ENCODE assay signal across 9 cellular contexts in the genomic region with DNA sequence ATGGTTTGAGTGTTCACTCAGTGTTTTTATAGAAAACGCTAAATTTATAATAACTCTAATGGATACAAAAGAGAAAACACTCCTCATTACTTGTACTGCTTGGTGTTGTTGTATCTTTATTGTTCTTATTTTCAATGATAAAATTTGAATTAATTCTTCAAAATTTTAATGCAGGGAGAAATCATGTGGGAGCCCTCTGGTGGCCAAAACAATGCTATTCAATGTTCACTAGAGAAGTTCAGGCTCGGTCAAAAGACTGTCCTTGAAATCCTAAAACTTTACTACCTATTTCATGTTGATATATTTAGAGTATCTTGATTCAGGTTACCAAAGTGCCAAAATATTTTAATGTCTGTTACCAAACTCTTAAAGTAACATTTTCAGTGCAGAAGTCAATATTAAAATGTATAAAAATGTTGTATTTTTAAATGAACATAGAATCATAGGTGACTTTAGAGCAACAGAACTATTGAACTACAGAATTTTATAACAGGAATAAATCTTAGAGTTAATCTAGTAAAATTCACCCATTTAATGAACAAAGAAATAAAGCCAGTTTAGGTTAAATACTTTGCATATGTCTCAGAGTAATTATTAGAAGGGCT.
A peak's percentile ranks its signal among the peaks of the same experiment; 100 is the strongest.
DNase-seq lines count a peak whose midpoint lies in the region; ATAC-seq and TF ChIP-seq lines count a peak whose summit lies in the region.
"Had no signal": no experiment of that assay in that cellular context is flagged by ENCODE, and none has a peak within 500 bp of the region (broad histone marks: within the 10 kb centered on the region; RNA-seq: fewer than 3 reads in every experiment).

No MANE protein-coding gene starts in this region.

- H3K36me3 ChIP-seq in GM23338 (ENCODE audit: insufficient read depth), result no peaks in the 10 kb centered on the region

- ATAC-seq in GM23338 (no peak), WTC11 (no peak), left lobe of liver (peak; percentile 46), GM18909 (IDR thresholded peaks at IDR 0.05; ENCODE audit: poor library complexity, unreplicated experiment) (no peak), GM21717 (IDR thresholded peaks at IDR 0.05; ENCODE audit: unreplicated experiment) (no peak)

- DNase-seq in GM23338 (ENCODE audit: low spot score) (peak; percentile 49), WTC11 (ENCODE audit: low spot score) (no peak), left lobe of liver (ENCODE audit: low spot score) (no peak)
- DNase-seq in activated T-helper 1 cell treated with anti-CD3 and anti-CD28 coated beads, Interleukin-12 subunit alpha, Interleukin-12 subunit beta, Interleukin-2, Interleukin-4 antibody, amounts not matched to agents 30 ng/mL and 10 ng/mL and 1 ng/mL, durations not matched to agents 14 hours and 24 hours and 36 hours (ENCODE audit: low spot score), result no peak
- no peak for DNase-seq in activated CD8-positive, alpha-beta memory T cell treated with anti-CD3 and anti-CD28 coated beads, Interleukin-2, amount 50 U/mL, for 4 hours

- H3K36me3 Mint-ChIP-seq in GM23338 (ENCODE audit: low read depth) (no peaks in the 10 kb centered on the region), WTC11 (no peaks in the 10 kb centered on the region)
- no peaks in the 10 kb centered on the region for H3K36me3 Mint-ChIP-seq in activated T-helper 1 cell treated with anti-CD3 and anti-CD28 coated beads, Interleukin-12 subunit alpha, Interleukin-12 subunit beta, Interleukin-2, Interleukin-4 antibody, amounts not matched to agents 30 ng/mL and 10 ng/mL and 1 ng/mL, durations not matched to agents 14 hours and 24 hours and 36 hours (ENCODE audit: low read depth)

- no peak overlapping the region for H2AFZ ChIP-seq in GM23338

- no peaks in the 10 kb centered on the region for H3K79me2 ChIP-seq in GM23338 (replicated peaks; ENCODE audit: insufficient read depth)

- H3K27ac Mint-ChIP-seq in GM23338, result no peak overlapping the region
- no peak overlapping the region for H3K27ac Mint-ChIP-seq in WTC11
- H3K27ac Mint-ChIP-seq in activated T-helper 1 cell treated with anti-CD3 and anti-CD28 coated beads, Interleukin-12 subunit alpha, Interleukin-12 subunit beta, Interleukin-2, Interleukin-4 antibody, amounts not matched to agents 30 ng/mL and 10 ng/mL and 1 ng/mL, durations not matched to agents 14 hours and 24 hours and 36 hours, result no peak overlapping the region

- H4K20me1 ChIP-seq in GM23338 (replicated peaks; ENCODE audit: insufficient read depth), result no peaks in the 10 kb centered on the region

- no peaks in the 10 kb centered on the region for H3K27me3 Mint-ChIP-seq in GM23338 (ENCODE audit: insufficient read depth, low read depth, poor library complexity)
- no peaks in the 10 kb centered on the region for H3K27me3 Mint-ChIP-seq in WTC11 (ENCODE audit: low read depth)
- no peaks in the 10 kb centered on the region for H3K27me3 Mint-ChIP-seq in activated T-helper 1 cell treated with anti-CD3 and anti-CD28 coated beads, Interleukin-12 subunit alpha, Interleukin-12 subunit beta, Interleukin-2, Interleukin-4 antibody, amounts not matched to agents 30 ng/mL and 10 ng/mL and 1 ng/mL, durations not matched to agents 14 hours and 24 hours and 36 hours (ENCODE audit: insufficient read depth)

- H3K9me3 Mint-ChIP-seq in GM23338 (no peaks in the 10 kb centered on the region), WTC11 (no peaks in the 10 kb centered on the region)
- no peaks in the 10 kb centered on the region for H3K9me3 Mint-ChIP-seq in activated T-helper 1 cell treated with anti-CD3 and anti-CD28 coated beads, Interleukin-12 subunit alpha, Interleukin-12 subunit beta, Interleukin-2, Interleukin-4 antibody, amounts not matched to agents 30 ng/mL and 10 ng/mL and 1 ng/mL, durations not matched to agents 14 hours and 24 hours and 36 hours

- no peak overlapping the region for H3K27ac ChIP-seq in C4-2B
- H3K27ac ChIP-seq in GM23338 (ENCODE audit: low read depth), result no peak overlapping the region
- H3K27ac ChIP-seq: skin epidermis had no signal

- H3K27me3 ChIP-seq in GM23338 (ENCODE audit: insufficient read depth), result no peaks in the 10 kb centered on the region

- TF ChIP-seq CTCF in C4-2B (conservative IDR thresholded peaks at IDR 0.05) (peak; percentile 83), GM23338 (conservative IDR thresholded peaks at IDR 0.05; ENCODE audit: low read depth in 2 of 2) (peak; percentile 56 to 91), WTC11 (IDR thresholded peaks at IDR 0.05) (peak; percentile 40)

- intact Hi-C loops in activated T-helper 1 cell treated with anti-CD3 and anti-CD28 coated beads, Interleukin-12 subunit alpha, Interleukin-12 subunit beta, Interleukin-2, Interleukin-4 antibody, amounts not matched to agents 30 ng/mL and 10 ng/mL and 1 ng/mL, durations not matched to agents 14 hours and 24 hours and 36 hours (cut with micrococcal nuclease), result no loop called here

- no peak overlapping the region for H3K4me2 ChIP-seq in GM23338

- H3K4me1 Mint-ChIP-seq in GM23338 (peaks cover 3% of the 10 kb centered on the region; the same call in 1 of the 3 replicates), WTC11 (peaks cover 5% of the 10 kb centered on the region)
- H3K4me1 Mint-ChIP-seq in activated T-helper 1 cell treated with anti-CD3 and anti-CD28 coated beads, Interleukin-12 subunit alpha, Interleukin-12 subunit beta, Interleukin-2, Interleukin-4 antibody, amounts not matched to agents 30 ng/mL and 10 ng/mL and 1 ng/mL, durations not matched to agents 14 hours and 24 hours and 36 hours (ENCODE audit: low read depth), result no peaks in the 10 kb centered on the region

- no peak overlapping the region for H3K4me3 Mint-ChIP-seq in GM23338
- no peak overlapping the region for H3K4me3 Mint-ChIP-seq in WTC11
- no peak overlapping the region for H3K4me3 Mint-ChIP-seq in activated T-helper 1 cell treated with anti-CD3 and anti-CD28 coated beads, Interleukin-12 subunit alpha, Interleukin-12 subunit beta, Interleukin-2, Interleukin-4 antibody, amounts not matched to agents 30 ng/mL and 10 ng/mL and 1 ng/mL, durations not matched to agents 14 hours and 24 hours and 36 hours

- no peak overlapping the region for H3K4me3 ChIP-seq in GM23338
- H3K4me3 ChIP-seq: skin epidermis had no signal

- POLR2A ChIA-PET in WTC11 (lab: Charles Lee), result no interaction called here

- H3K4me1 ChIP-seq in GM23338 (ENCODE audit: insufficient read depth), result no peaks in the 10 kb centered on the region; the same call in 1 of the 2 replicates

- H3F3A ChIP-seq in GM23338 (replicated peaks; ENCODE audit: low read depth), result no peaks in the 10 kb centered on the region

- H3K9me2 ChIP-seq in GM23338 (ENCODE audit: insufficient read depth), result no peaks in the 10 kb centered on the region

- CTCF ChIA-PET in WTC11 (lab: Charles Lee), result interaction anchor here (1.4 kb wide), 1 partner anchor 246 kb away, joined by 6 read pairs; no protein-coding TSS in a partner anchor

TF ChIP-seq in GM23338, 12 proteins besides CTCF, POLR2A, EP300 and RAD21 (continues in another document):
- TF ChIP-seq EZH2phosphoT487 (IDR thresholded peaks at IDR 0.05; ENCODE audit: unreplicated experiment) (no peak), CREB1 (CRISPR knock-in tag; IDR thresholded peaks at IDR 0.05; ENCODE audit: low read depth) (no peak), ZNF331 (CRISPR knock-in tag; IDR thresholded peaks at IDR 0.05; ENCODE audit: low read depth) (no peak), ZNF114 (CRISPR knock-in tag; IDR thresholded peaks at IDR 0.05) (no peak), EZH2 (IDR thresholded peaks at IDR 0.05; ENCODE audit: low read depth, unreplicated experiment) (no peak), NANOG (IDR thresholded peaks at IDR 0.05; ENCODE audit: borderline replicate concordance) (no peak), POLR2AphosphoS5 (IDR thresholded peaks at IDR 0.05; ENCODE audit: low read depth) (no peak), STAT1 (IDR thresholded peaks at IDR 0.05; ENCODE audit: unreplicated experiment) (no peak)

TF ChIP-seq in WTC11, 78 proteins besides CTCF, POLR2A, EP300 and RAD21 (continues in another document):
- TF ChIP-seq, protein P1, sequence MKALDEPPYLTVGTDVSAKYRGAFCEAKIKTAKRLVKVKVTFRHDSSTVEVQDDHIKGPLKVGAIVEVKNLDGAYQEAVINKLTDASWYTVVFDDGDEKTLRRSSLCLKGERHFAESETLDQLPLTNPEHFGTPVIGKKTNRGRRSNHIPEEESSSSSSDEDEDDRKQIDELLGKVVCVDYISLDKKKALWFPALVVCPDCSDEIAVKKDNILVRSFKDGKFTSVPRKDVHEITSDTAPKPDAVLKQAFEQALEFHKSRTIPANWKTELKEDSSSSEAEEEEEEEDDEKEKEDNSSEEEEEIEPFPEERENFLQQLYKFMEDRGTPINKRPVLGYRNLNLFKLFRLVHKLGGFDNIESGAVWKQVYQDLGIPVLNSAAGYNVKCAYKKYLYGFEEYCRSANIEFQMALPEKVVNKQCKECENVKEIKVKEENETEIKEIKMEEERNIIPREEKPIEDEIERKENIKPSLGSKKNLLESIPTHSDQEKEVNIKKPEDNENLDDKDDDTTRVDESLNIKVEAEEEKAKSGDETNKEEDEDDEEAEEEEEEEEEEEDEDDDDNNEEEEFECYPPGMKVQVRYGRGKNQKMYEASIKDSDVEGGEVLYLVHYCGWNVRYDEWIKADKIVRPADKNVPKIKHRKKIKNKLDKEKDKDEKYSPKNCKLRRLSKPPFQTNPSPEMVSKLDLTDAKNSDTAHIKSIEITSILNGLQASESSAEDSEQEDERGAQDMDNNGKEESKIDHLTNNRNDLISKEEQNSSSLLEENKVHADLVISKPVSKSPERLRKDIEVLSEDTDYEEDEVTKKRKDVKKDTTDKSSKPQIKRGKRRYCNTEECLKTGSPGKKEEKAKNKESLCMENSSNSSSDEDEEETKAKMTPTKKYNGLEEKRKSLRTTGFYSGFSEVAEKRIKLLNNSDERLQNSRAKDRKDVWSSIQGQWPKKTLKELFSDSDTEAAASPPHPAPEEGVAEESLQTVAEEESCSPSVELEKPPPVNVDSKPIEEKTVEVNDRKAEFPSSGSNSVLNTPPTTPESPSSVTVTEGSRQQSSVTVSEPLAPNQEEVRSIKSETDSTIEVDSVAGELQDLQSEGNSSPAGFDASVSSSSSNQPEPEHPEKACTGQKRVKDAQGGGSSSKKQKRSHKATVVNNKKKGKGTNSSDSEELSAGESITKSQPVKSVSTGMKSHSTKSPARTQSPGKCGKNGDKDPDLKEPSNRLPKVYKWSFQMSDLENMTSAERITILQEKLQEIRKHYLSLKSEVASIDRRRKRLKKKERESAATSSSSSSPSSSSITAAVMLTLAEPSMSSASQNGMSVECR (CRISPR knock-in tag; IDR thresholded peaks at IDR 0.05; ENCODE audit: borderline replicate concordance), result no peak
- no peak for TF ChIP-seq CREB1 (CRISPR knock-in tag; IDR thresholded peaks at IDR 0.05)
